Comparison of ENCODE assay signal across 27 cellular contexts in genomic region chr16:49100366-49100765, GRCh38.
A peak's percentile ranks its signal among the peaks of the same experiment; 100 is the strongest.
DNase-seq lines count a peak whose midpoint lies in the region; ATAC-seq lines count a peak whose summit lies in the region.
"Had no signal": no experiment of that assay in that cellular context is flagged by ENCODE, and none has a peak within 500 bp of the region (broad histone marks: within the 10 kb centered on the region; RNA-seq: fewer than 3 reads in every experiment).

No MANE protein-coding gene starts in this region.

- DNase-seq in COLO829 (ENCODE audit: low spot score): peak; percentile 30
- peak; percentile 86 for DNase-seq in SK-MEL-5 (ENCODE audit: low read depth, low spot score)
- DNase-seq in foreskin melanocyte: peak; percentile 56
- no peak for DNase-seq in GM03348 (ENCODE audit: low spot score)
- DNase-seq in activated CD8-positive, alpha-beta memory T cell treated with anti-CD3 and anti-CD28 coated beads for 24 hours: no peak
- DNase-seq: 8988T; ACHN; AML-193; BE2C; C1 segment of cervical spinal cord; Caco-2; Calu3; CD4-positive, alpha-beta memory T cell; CD4-positive, alpha-beta T cell; CD4-positive, CD25-positive, alpha-beta regulatory T cell; CD8-positive, alpha-beta memory T cell; CD8-positive, alpha-beta T cell; COR-L47; DMS 273 treated with DMSO at 0.1 percent for 48 hours; DMS153; DMS53; DMS79; DMS79 treated with DMSO at 0.1 percent for 48 hours; DND-41; EL had no signal

- in situ Hi-C loops in SK-MEL-5 (cut with HindIII; ENCODE audit: low pct_unique_long_range_greater_than_20kb, low sequenced_read_pairs): no loop called here

- no peak for ATAC-seq in HG02938 (IDR thresholded peaks at IDR 0.05; ENCODE audit: unreplicated experiment)
- ATAC-seq: A549; CD8-positive, alpha-beta T cell had no signal

Comparison
In these comparisons a context has a peak if more than half of its experiments do, and no peak if none do; other contexts are left out.
1. DNase-seq: peak in COLO829 (single experiment), SK-MEL-5 (single experiment) and foreskin melanocyte (single experiment); none in GM03348 (single experiment) and activated CD8-positive, alpha-beta memory T cell treated with anti-CD3 and anti-CD28 coated beads for 24 hours (single experiment).